Comparison of ENCODE assay signal across 15 cellular contexts in the genomic region with DNA sequence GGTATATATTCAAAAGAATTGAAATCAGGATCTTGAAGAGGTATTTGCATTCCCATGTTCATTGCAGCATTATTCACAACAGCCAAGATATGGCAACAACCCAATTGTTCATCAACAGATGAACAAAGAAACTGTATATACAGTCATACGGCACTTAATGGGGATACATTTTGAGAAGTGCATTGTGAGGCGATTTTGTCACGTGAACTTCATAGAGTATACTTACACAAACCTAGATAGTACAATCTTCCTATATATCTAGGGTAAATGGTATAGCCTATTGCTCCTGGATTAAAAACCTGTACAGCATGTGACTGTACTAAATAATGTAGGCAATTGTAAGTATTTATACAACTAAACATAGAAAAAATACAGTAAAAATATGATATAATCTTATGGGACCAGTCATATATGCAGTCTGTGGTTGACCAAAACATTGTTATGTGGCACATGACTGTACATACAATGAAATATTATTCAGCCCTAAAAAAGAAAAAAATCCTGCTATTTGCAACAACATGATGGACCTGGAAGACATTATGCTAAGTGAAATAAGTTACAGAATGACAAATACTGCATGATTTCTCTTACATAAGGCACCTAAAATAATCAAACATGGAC. TPM values are rescaled to one million over a fixed set of nuclear protein-coding genes. Genes with fewer than 3 reads are reported as not detected.
DNase-seq lines count a peak whose midpoint lies in the region; ATAC-seq and TF ChIP-seq lines count a peak whose summit lies in the region.
"Had no signal": no experiment of that assay in that cellular context is flagged by ENCODE, and none has a peak within 500 bp of the region (broad histone marks: within the 10 kb centered on the region; RNA-seq: fewer than 3 reads in every experiment).

No MANE protein-coding gene starts in this region.

- intact Hi-C loops in activated CD4-positive, alpha-beta T cell treated with anti-CD3 and anti-CD28 coated beads for 36 hours (cut with DNase I, micrococcal nuclease), result no loop called here
- intact Hi-C loops in naive thymus-derived CD4-positive, alpha-beta T cell (cut with micrococcal nuclease), result loop anchor here in 1 of 2 donors (10.0 kb wide), 1 partner anchor 1455 kb away; a partner anchor contains a TSS

- H3K9me3 Mint-ChIP-seq in activated CD4-positive, alpha-beta T cell treated with anti-CD3 and anti-CD28 coated beads for 36 hours (ENCODE audit: low read depth), result no peaks in the 10 kb centered on the region
- no peaks in the 10 kb centered on the region for H3K9me3 Mint-ChIP-seq in activated naive CD4-positive, alpha-beta T cell treated with anti-CD3 and anti-CD28 coated beads, Interleukin-2, amount 50 U/mL, for 72 hours
- H3K9me3 Mint-ChIP-seq in naive thymus-derived CD4-positive, alpha-beta T cell, result peaks cover 0 to under 1% (median 0%) of the 10 kb centered on the region in 11 donors

- H3K27me3 ChIP-seq in naive thymus-derived CD4-positive, alpha-beta T cell (ENCODE audit: control insufficient read depth in 2 of 2, insufficient read depth in 2 of 2, low read length in 2 of 2), result no peaks in the 10 kb centered on the region
- H3K27me3 ChIP-seq: BLaER1 had no signal

- no peak overlapping the region for H3K27ac Mint-ChIP-seq in activated CD4-positive, alpha-beta T cell treated with anti-CD3 and anti-CD28 coated beads for 36 hours
- H3K27ac Mint-ChIP-seq in activated naive CD4-positive, alpha-beta T cell treated with anti-CD3 and anti-CD28 coated beads, Interleukin-2, amount 50 U/mL, for 72 hours, result no peak overlapping the region
- no peak overlapping the region for H3K27ac Mint-ChIP-seq in naive thymus-derived CD4-positive, alpha-beta T cell

- no peaks in the 10 kb centered on the region for H3K36me3 ChIP-seq in HEK293 (ENCODE audit: control insufficient read depth in 2 of 2, insufficient read depth in 1 of 2, low read length in 2 of 2)
- H3K36me3 ChIP-seq in naive thymus-derived CD4-positive, alpha-beta T cell (ENCODE audit: control insufficient read depth in 2 of 3, insufficient read depth in 3 of 3, low read length in 3 of 3), result no peaks in the 10 kb centered on the region
- H3K36me3 ChIP-seq: BLaER1 had no signal

- no peak overlapping the region for H3K4me3 ChIP-seq in HEK293 (ENCODE audit: low read depth, low read length)
- no peak overlapping the region for H3K4me3 ChIP-seq in naive thymus-derived CD4-positive, alpha-beta T cell (ENCODE audit: low read length)
- H3K4me3 ChIP-seq: BLaER1, GM23248 had no signal

- H3K27me3 Mint-ChIP-seq in activated CD4-positive, alpha-beta T cell treated with anti-CD3 and anti-CD28 coated beads for 36 hours, result no peaks in the 10 kb centered on the region
- H3K27me3 Mint-ChIP-seq in naive thymus-derived CD4-positive, alpha-beta T cell, result peaks cover 0 to 5% (median 0%) of the 10 kb centered on the region in 5 donors

- CTCF ChIA-PET in activated CD4-positive, alpha-beta T cell treated with anti-CD3 and anti-CD28 coated beads for 36 hours (lab: Charles Lee), result interaction anchor here (1.4 kb wide), 1 partner anchor 9 kb away, joined by 12 read pairs; a partner anchor contains a TSS
- CTCF ChIA-PET in HEK293 (lab: Yijun Ruan, JAX), result interaction anchor here (0.7 to 1.4 kb wide), 4 partner anchors 8 to 56 kb away, joined by 3 to 7 read pairs (median 4); a partner anchor contains a TSS
- CTCF ChIA-PET in naive thymus-derived CD4-positive, alpha-beta T cell (lab: Charles Lee), result no interaction called here

- H3K4me1 ChIP-seq in HEK293 (ENCODE audit: control insufficient read depth, insufficient read depth, low read length), result no peaks in the 10 kb centered on the region
- no peaks in the 10 kb centered on the region for H3K4me1 ChIP-seq in naive thymus-derived CD4-positive, alpha-beta T cell (ENCODE audit: control insufficient read depth in 2 of 2, insufficient read depth in 2 of 2, low read length in 2 of 2)
- H3K4me1 ChIP-seq: BLaER1 had no signal

- H3K9me3 ChIP-seq in HEK293 (ENCODE audit: control insufficient read depth, insufficient read depth, low read depth, low read length), result no peaks in the 10 kb centered on the region
- H3K9me3 ChIP-seq in naive thymus-derived CD4-positive, alpha-beta T cell (ENCODE audit: control insufficient read depth in 2 of 3, low read length in 3 of 3), result no peaks in the 10 kb centered on the region
- H3K9me3 ChIP-seq: BLaER1 had no signal

- H3K4me1 Mint-ChIP-seq in activated CD4-positive, alpha-beta T cell treated with anti-CD3 and anti-CD28 coated beads for 36 hours, result no peaks in the 10 kb centered on the region
- H3K4me1 Mint-ChIP-seq in naive thymus-derived CD4-positive, alpha-beta T cell, result peaks cover 0 to under 1% (median 0%) of the 10 kb centered on the region in 7 donors

- no peak overlapping the region for H3K27ac ChIP-seq in HEK293 (ENCODE audit: extremely low read depth, low read depth, low read length)
- H3K27ac ChIP-seq in naive thymus-derived CD4-positive, alpha-beta T cell (ENCODE audit: low read depth, low read length), result no peak overlapping the region
- H3K27ac ChIP-seq: BLaER1, GM23248 had no signal

- DNase-seq in activated CD4-positive, alpha-beta T cell treated with anti-CD3 and anti-CD28 coated beads for 36 hours, result no peak
- DNase-seq in activated CD4-positive, alpha-beta T cell treated with anti-CD3 and anti-CD28 coated beads for 1 hour, result no peak
- no peak for DNase-seq in activated naive CD4-positive, alpha-beta T cell treated with anti-CD3 and anti-CD28 coated beads, Interleukin-2, amount 50 U/mL, for 72 hours (ENCODE audit: low spot score in 2 of 2)
- no peak for DNase-seq in activated naive CD4-positive, alpha-beta T cell treated with Interleukin-2 at 50 U/mL for 16 hours
- peak in 1 of 9 donors; percentile 16 for DNase-seq in naive thymus-derived CD4-positive, alpha-beta T cell
- DNase-seq in DMS 273 (lab: John Stamatoyannopoulos, UW; ENCODE audit: unreplicated experiment) (no peak), COLO668 (lab: John Stamatoyannopoulos, UW; ENCODE audit: unreplicated experiment) (no peak)
- DNase-seq: 8988T, AML-193, Calu3, DMS79, GM23248 had no signal

- no peak overlapping the region for H3K4me3 Mint-ChIP-seq in activated CD4-positive, alpha-beta T cell treated with anti-CD3 and anti-CD28 coated beads for 36 hours
- H3K4me3 Mint-ChIP-seq in naive thymus-derived CD4-positive, alpha-beta T cell, result no peak overlapping the region

- peak; percentile 49 for ATAC-seq in activated CD4-positive, alpha-beta T cell treated with anti-CD3 and anti-CD28 coated beads for 36 hours
- peak; percentile 58 to 65 for ATAC-seq in activated naive CD4-positive, alpha-beta T cell treated with anti-CD3 and anti-CD28 coated beads, Interleukin-2, amount 50 U/mL, for 72 hours
- ATAC-seq in naive thymus-derived CD4-positive, alpha-beta T cell, result peak; percentile 20
- ATAC-seq: HCT116 had no signal

- POLR2A ChIA-PET in activated CD4-positive, alpha-beta T cell treated with anti-CD3 and anti-CD28 coated beads for 36 hours (lab: Charles Lee), result no interaction called here
- POLR2A ChIA-PET in HEK293 (lab: Yijun Ruan, JAX), result no interaction called here
- POLR2A ChIA-PET in naive thymus-derived CD4-positive, alpha-beta T cell (lab: Charles Lee), result interaction anchor here (0.7 to 2.0 kb wide), 3 partner anchors 9 to 91 kb away, joined by 3 to 8 read pairs (median 4); a partner anchor contains a TSS

- no peaks in the 10 kb centered on the region for H3K36me3 Mint-ChIP-seq in activated CD4-positive, alpha-beta T cell treated with anti-CD3 and anti-CD28 coated beads for 36 hours (ENCODE audit: low read depth)
- H3K36me3 Mint-ChIP-seq in activated naive CD4-positive, alpha-beta T cell treated with anti-CD3 and anti-CD28 coated beads, Interleukin-2, amount 50 U/mL, for 72 hours, result no peaks in the 10 kb centered on the region
- no peaks in the 10 kb centered on the region for H3K36me3 Mint-ChIP-seq in naive thymus-derived CD4-positive, alpha-beta T cell

- TF ChIP-seq CTCF in HEK293 (tag by site-specific recombination; IDR thresholded peaks at IDR 0.05), result no peak

TF ChIP-seq in HEK293, 187 proteins besides CTCF, POLR2A, EP300 and RAD21:
- TF ChIP-seq MYNN (tag by site-specific recombination; IDR thresholded peaks at IDR 0.05; ENCODE audit: borderline replicate concordance) (no peak), ZNF146 (tag by site-specific recombination; IDR thresholded peaks at IDR 0.05) (peak; percentile 37; the same call in 1 of the 2 replicates)

RNA-seq across cellular contexts. Expression of a gene that starts 9.2 kb away (rescaled TPM):
- total RNA-seq in activated CD4-positive, alpha-beta T cell treated with anti-CD3 and anti-CD28 coated beads for 36 hours, result 1 to 10 TPM; 2.7 to 3.4 TPM
- 1 to 10 TPM; 2.0 to 3.5 TPM for total RNA-seq in activated naive CD4-positive, alpha-beta T cell treated with anti-CD3 and anti-CD28 coated beads, Interleukin-2, amount 50 U/mL, for 72 hours
- 1 to 10 TPM; 2.0 to 3.8 (median 2.6) TPM for total RNA-seq in naive thymus-derived CD4-positive, alpha-beta T cell
- polyA plus RNA-seq in naive thymus-derived CD4-positive, alpha-beta T cell, result 1 to 10 TPM; 1.3 to 1.6 TPM

RNA-seq across cellular contexts. Expression of a gene that starts 39.4 kb away (rescaled TPM):
- under 1 TPM in 1 of 2 experiments, not detected in 1; 0.46 TPM for total RNA-seq in activated CD4-positive, alpha-beta T cell treated with anti-CD3 and anti-CD28 coated beads for 36 hours
- total RNA-seq in activated naive CD4-positive, alpha-beta T cell treated with anti-CD3 and anti-CD28 coated beads, Interleukin-2, amount 50 U/mL, for 72 hours, result not detected
- 1 to 10 TPM in 1 of 5 experiments, under 1 TPM in 2, not detected in 2; 0.41 to 1.1 (median 0.51) TPM for total RNA-seq in naive thymus-derived CD4-positive, alpha-beta T cell
- under 1 TPM in 1 of 2 donors, not detected in 1; 0.20 TPM for polyA plus RNA-seq in naive thymus-derived CD4-positive, alpha-beta T cell
